In the genomic region with DNA sequence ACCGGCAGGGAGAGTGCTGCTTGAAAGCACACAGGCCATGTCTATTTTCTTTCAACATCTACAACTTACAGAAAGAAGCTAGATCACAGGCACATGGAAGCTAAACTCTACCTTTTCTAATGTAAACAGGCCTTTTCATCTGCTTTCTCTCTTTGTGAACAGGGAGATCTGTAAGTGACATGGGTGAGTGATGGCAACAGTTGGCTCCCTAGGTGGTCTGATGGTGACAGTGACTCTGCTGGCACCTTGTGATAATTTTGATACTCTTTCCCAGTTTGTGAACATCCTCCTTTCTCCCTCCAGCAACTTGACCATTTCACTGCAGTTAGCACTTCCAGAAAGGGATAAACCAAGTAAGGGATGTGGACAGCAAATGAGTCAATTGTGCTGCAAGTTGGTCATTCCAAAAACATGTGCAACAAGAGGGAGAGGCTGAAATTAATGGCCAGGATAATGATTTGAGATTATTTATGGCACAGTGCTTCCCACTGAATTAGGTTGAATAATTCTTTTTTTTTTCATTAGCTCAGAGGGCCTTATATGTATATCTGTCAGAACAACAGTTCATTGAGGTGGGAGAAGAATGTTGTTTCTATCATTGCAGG, we compare ENCODE assay signal across 20 cellular contexts.
DNase-seq lines count a peak whose midpoint lies in the region.
"Had no signal": no experiment of that assay in that cellular context is flagged by ENCODE, and none has a peak within 500 bp of the region (broad histone marks: within the 10 kb centered on the region; RNA-seq: fewer than 3 reads in every experiment).

No MANE protein-coding gene starts in this region.

- H3K4ac ChIP-seq in neuronal stem cell (ENCODE audit: low read length): no peak overlapping the region

- H3K36me3 ChIP-seq in adipocyte (ENCODE audit: control insufficient read depth, insufficient read depth, low read length, severe bottlenecking): no peaks in the 10 kb centered on the region
- no peaks in the 10 kb centered on the region for H3K36me3 ChIP-seq in neuronal stem cell (replicated peaks in 1 of 2; ENCODE audit: control insufficient read depth in 2 of 2, insufficient read depth in 2 of 2, low read length in 2 of 2)
- H3K36me3 ChIP-seq: ovary, Peyer's patch, WERI-Rb-1 had no signal

- H4K91ac ChIP-seq in neuronal stem cell (ENCODE audit: low read depth, low read length, poor library complexity): no peak overlapping the region

- no peak overlapping the region for H2BK120ac ChIP-seq in neuronal stem cell (ENCODE audit: low read depth, low read length)

- H2AFZ ChIP-seq in neuronal stem cell (ENCODE audit: low read length): no peak overlapping the region

- H3K4me3 ChIP-seq in adipocyte (ENCODE audit: low read length) (no peak overlapping the region), neuronal stem cell (ENCODE audit: low read length in 2 of 2) (no peak overlapping the region)
- H3K4me3 ChIP-seq: ovary, Peyer's patch had no signal

- no peak overlapping the region for H4K8ac ChIP-seq in neuronal stem cell (ENCODE audit: low read depth, low read length)

- H3K9me3 ChIP-seq in adipocyte (ENCODE audit: control insufficient read depth, low read length) (peaks cover 11% of the 10 kb centered on the region), neuronal stem cell (replicated peaks in 1 of 2; ENCODE audit: control insufficient read depth in 2 of 2, insufficient read depth in 1 of 2, low read depth in 1 of 2, low read length in 2 of 2) (peaks cover 0 to 3% of the 10 kb centered on the region in 2 donors)
- H3K9me3 ChIP-seq: ovary had no signal

- no peak overlapping the region for H3K14ac ChIP-seq in neuronal stem cell (ENCODE audit: low read length)

- H2BK15ac ChIP-seq in neuronal stem cell (ENCODE audit: low read length): no peak overlapping the region

- no peak overlapping the region for H2BK12ac ChIP-seq in neuronal stem cell (ENCODE audit: low read length)

- no peak overlapping the region for H2BK5ac ChIP-seq in neuronal stem cell (ENCODE audit: low read length)

- no peak overlapping the region for H3K27ac ChIP-seq in neuronal stem cell (replicated peaks; ENCODE audit: low read length)
- H3K27ac ChIP-seq: ovary, WERI-Rb-1 had no signal

- no peaks in the 10 kb centered on the region for H3K79me1 ChIP-seq in neuronal stem cell (ENCODE audit: low read depth, low read length)

- peaks cover 9% of the 10 kb centered on the region for H3K4me1 ChIP-seq in adipocyte (ENCODE audit: control insufficient read depth, insufficient read depth, low read length)
- H3K4me1 ChIP-seq in neuronal stem cell (ENCODE audit: control insufficient read depth in 2 of 2, insufficient read depth in 1 of 2, low read depth in 1 of 2, low read length in 2 of 2): no peaks in the 10 kb centered on the region
- H3K4me1 ChIP-seq: Peyer's patch had no signal

- H3K27me3 ChIP-seq in adipocyte (replicated peaks; ENCODE audit: control insufficient read depth, insufficient read depth, low read length) (no peaks in the 10 kb centered on the region), neuronal stem cell (ENCODE audit: control insufficient read depth in 3 of 3, insufficient read depth in 3 of 3, low read depth in 1 of 3, low read length in 3 of 3) (no peaks in the 10 kb centered on the region)
- H3K27me3 ChIP-seq: ovary, Peyer's patch had no signal

- H3K4me2 ChIP-seq in neuronal stem cell (ENCODE audit: insufficient read depth, low read length, poor library complexity, severe bottlenecking): no peak overlapping the region

- WGBS in neuronal stem cell (ENCODE audit: extremely low coverage in 2 of 2, insufficient read length in 2 of 2, insufficient replicate concordance in 1 of 2), 2 donors: no CpG with 5 or more reads among the region's 1 CpG

- H2AK5ac ChIP-seq in neuronal stem cell (ENCODE audit: low read depth, low read length): no peak overlapping the region

- DNase-seq in AG08395 (ENCODE audit: low spot score) (peak; percentile 74), HCEC 1CT (peak; percentile 70), adipocyte (ENCODE audit: low read depth) (peak; percentile 58), glomerular visceral epithelial cell (ENCODE audit: extremely low spot score) (peak; percentile 49), G401 (ENCODE audit: low spot score) (no peak), cerebellar cortex (ENCODE audit: low spot score) (no peak), neuronal stem cell (ENCODE audit: low spot score) (no peak)
- no peak for DNase-seq in stimulated activated CD4-positive, alpha-beta T cell treated with anti-CD3 and anti-CD28 coated beads, Interleukin-4, amount 100 ng/mL, for 24 hours
- DNase-seq: ACHN; activated CD4-positive, alpha-beta memory T cell treated with anti-CD3 and anti-CD28 coated beads for 36 hours; activated T-cell treated with anti-CD3 and anti-CD28 coated beads, Interleukin-2, amount 50 U/mL, for 24 hours; caudate nucleus; CD8-positive, alpha-beta memory T cell; effector memory CD4-positive, alpha-beta T cell; NCI-H2081; NCI-H774; ovary; Peyer's patch; stimulated activated CD4-positive, alpha-beta T cell treated with anti-CD3 and anti-CD28 coated beads, Interleukin-2, amount 100 ng/mL, for 48 hours; WERI-Rb-1 had no signal

- no peak overlapping the region for H3K18ac ChIP-seq in neuronal stem cell (ENCODE audit: low read length)

- in situ Hi-C loops in G401 (cut with HindIII; ENCODE audit: low sequenced_read_pairs): no loop called here

- no peak overlapping the region for H3K23ac ChIP-seq in neuronal stem cell (ENCODE audit: low read depth, low read length, poor library complexity)

- H3K9ac ChIP-seq in adipocyte (ENCODE audit: low read length) (no peak overlapping the region), neuronal stem cell (ENCODE audit: low read depth, low read length, poor library complexity) (no peak overlapping the region)

Comparison
In these comparisons a context has a peak if more than half of its experiments do, and no peak if none do; other contexts are left out.
1. DNase-seq: peak in AG08395 (single experiment), HCEC 1CT (single experiment), adipocyte (single experiment) and glomerular visceral epithelial cell (single experiment); none in G401 (single experiment), cerebellar cortex (single experiment), neuronal stem cell (single experiment) and stimulated activated CD4-positive, alpha-beta T cell treated with anti-CD3 and anti-CD28 coated beads, Interleukin-4, amount 100 ng/mL, for 24 hours (single experiment).